ENCODE assay signal across 8 cellular contexts in genomic region chr3:158845748-158846350, GRCh38. TPM values are rescaled to one million over a fixed set of nuclear protein-coding genes. Genes with fewer than 3 reads are reported as not detected.
A peak's percentile ranks its signal among the peaks of the same experiment; 100 is the strongest.
DNase-seq lines count a peak whose midpoint lies in the region; ATAC-seq and TF ChIP-seq lines count a peak whose summit lies in the region.

No MANE protein-coding gene starts in this region.

- no peak overlapping the region for H3K4me3 ChIP-seq in LNCaP clone FGC (ENCODE audit: low read depth, low read length)

- peak; percentile 87 for TF ChIP-seq CTCF in LNCaP clone FGC (IDR thresholded peaks at IDR 0.05; ENCODE audit: control insufficient read depth, extremely low read depth, insufficient read depth)
- TF ChIP-seq CTCF in RWPE1 (conservative IDR thresholded peaks at IDR 0.05; ENCODE audit: low read depth): peak; percentile 79

- no peaks in the 10 kb centered on the region for H3K27me3 Mint-ChIP-seq in memory B cell

- no peaks in the 10 kb centered on the region for H3K36me3 Mint-ChIP-seq in memory B cell

- peak; percentile 25 for DNase-seq in SIG-M5 treated with dmso at 0.1 percent for 504 hours (lab: John Stamatoyannopoulos, UW; ENCODE audit: unreplicated experiment)
- DNase-seq in SIG-M5 (lab: John Stamatoyannopoulos, UW): no peak
- DNase-seq in LNCaP clone FGC (ENCODE audit: low read depth): peak; percentile 11
- DNase-seq in RWPE1 (ENCODE audit: low spot score): peak; percentile 64
- peak; percentile 38 for DNase-seq in cerebellum (ENCODE audit: low spot score)
- peak; percentile 19 to 22 for DNase-seq in memory B cell (ENCODE audit: low spot score in 2 of 2)

- H3K9me3 Mint-ChIP-seq in memory B cell: no peaks in the 10 kb centered on the region

- no peak overlapping the region for H3K4me3 Mint-ChIP-seq in memory B cell

- POLR2A ChIA-PET in RWPE1 (lab: Yijun Ruan, JAX; ENCODE audit: low non-redundant PET): no interaction called here

- ATAC-seq in GM21526 (IDR thresholded peaks at IDR 0.05; ENCODE audit: low FRiP score, unreplicated experiment) (peak; percentile 51), memory B cell (ENCODE audit: low read depth) (peak; percentile 59), GM18517 (IDR thresholded peaks at IDR 0.05; ENCODE audit: unreplicated experiment) (no peak)

- no peaks in the 10 kb centered on the region for H3K4me1 Mint-ChIP-seq in memory B cell

- CTCF ChIA-PET in RWPE1 (lab: Yijun Ruan, JAX): interaction anchor here (0.7 to 3.4 kb wide), 5 partner anchors 13 to 416 kb away, joined by 3 to 28 read pairs (median 5); no protein-coding TSS in a partner anchor

- H3K27ac Mint-ChIP-seq in memory B cell: no peak overlapping the region

- H3K27ac ChIP-seq in RWPE1: no peak overlapping the region

RNA-seq across cellular contexts. Expression of gene MFSD1, which starts 44.0 kb away (rescaled TPM):
- 51.4 TPM for total RNA-seq in cerebellum
